ENCODE assay signal across 1 cellular context in the genomic region with DNA sequence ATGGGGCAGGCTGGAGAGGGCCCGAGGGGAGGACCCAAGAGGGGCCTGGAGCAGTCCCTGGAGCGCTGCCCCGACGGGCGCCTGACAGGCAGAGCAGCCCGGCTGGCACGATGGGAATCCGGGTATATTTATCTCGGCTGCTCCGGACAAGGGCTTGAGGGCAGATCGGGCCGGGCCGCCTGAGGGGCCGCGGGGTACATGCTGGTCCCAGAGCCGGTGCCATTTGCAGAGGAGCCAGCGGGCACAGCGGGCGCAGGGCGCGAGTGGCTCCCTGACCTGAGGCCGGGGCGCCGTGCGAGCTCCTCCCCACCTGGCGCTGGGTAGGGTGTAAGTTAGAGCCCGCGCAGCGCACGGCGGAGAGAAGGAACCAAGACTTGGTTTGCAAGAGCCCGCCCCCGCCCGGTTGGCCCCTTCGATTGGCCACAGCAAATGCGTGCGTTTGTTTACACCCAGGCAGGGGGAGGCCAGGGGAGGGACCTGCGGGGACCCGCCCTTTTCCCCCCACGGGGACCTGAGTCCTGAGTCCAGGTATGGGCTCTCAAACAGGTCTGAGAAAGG.
A peak's percentile ranks its signal among the peaks of the same experiment; 100 is the strongest.
TF ChIP-seq lines count a peak whose summit lies in the region.

No MANE protein-coding gene starts in this region.

TF ChIP-seq in K562, 482 proteins besides CTCF, POLR2A, EP300 and RAD21:
- TF ChIP-seq, protein P1, sequence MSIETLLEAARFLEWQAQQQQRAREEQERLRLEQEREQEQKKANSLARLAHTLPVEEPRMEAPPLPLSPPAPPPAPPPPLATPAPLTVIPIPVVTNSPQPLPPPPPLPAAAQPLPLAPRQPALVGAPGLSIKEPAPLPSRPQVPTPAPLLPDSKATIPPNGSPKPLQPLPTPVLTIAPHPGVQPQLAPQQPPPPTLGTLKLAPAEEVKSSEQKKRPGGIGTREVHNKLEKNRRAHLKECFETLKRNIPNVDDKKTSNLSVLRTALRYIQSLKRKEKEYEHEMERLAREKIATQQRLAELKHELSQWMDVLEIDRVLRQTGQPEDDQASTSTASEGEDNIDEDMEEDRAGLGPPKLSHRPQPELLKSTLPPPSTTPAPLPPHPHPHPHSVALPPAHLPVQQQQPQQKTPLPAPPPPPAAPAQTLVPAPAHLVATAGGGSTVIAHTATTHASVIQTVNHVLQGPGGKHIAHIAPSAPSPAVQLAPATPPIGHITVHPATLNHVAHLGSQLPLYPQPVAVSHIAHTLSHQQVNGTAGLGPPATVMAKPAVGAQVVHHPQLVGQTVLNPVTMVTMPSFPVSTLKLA (conservative IDR thresholded peaks at IDR 0.05): peak in 1 of 2 experiments; percentile 63; a peak in 2 of 4 replicates
- peak; percentile 26; the same call in 1 of the 2 replicates for TF ChIP-seq EGR1 (conservative IDR thresholded peaks at IDR 0.05)
- TF ChIP-seq ZNF224 (CRISPR knock-in tag; IDR thresholded peaks at IDR 0.05): no peak
- TF ChIP-seq NRF1 (conservative IDR thresholded peaks at IDR 0.05 in 1 of 2, IDR thresholded peaks at IDR 0.05 in 1 of 2): peak; percentile 43 to 56; a peak in 3 of 4 replicates
- TF ChIP-seq ZFPM2 (CRISPR knock-in tag; IDR thresholded peaks at IDR 0.05): no peak
